In genomic region chr13:69676286-69676685, GRCh38 we compare ENCODE assay signal across 1 cellular context.
TF ChIP-seq lines count a peak whose summit lies in the region.

No MANE protein-coding gene starts in this region.

TF ChIP-seq in GM23338, 12 proteins besides CTCF, POLR2A, EP300 and RAD21:
- TF ChIP-seq ZNF462 (CRISPR knock-in tag; IDR thresholded peaks at IDR 0.05), result no peak
- TF ChIP-seq NANOG (IDR thresholded peaks at IDR 0.05; ENCODE audit: borderline replicate concordance), result no peak
